Comparison of ENCODE assay signal across 30 cellular contexts in genomic region chr5:156825688-156826087, GRCh38. TPM values are rescaled to one million over a fixed set of nuclear protein-coding genes. Genes with fewer than 3 reads are reported as not detected.
A peak's percentile ranks its signal among the peaks of the same experiment; 100 is the strongest.
DNase-seq lines count a peak whose midpoint lies in the region; ATAC-seq, FAIRE-seq and TF ChIP-seq lines count a peak whose summit lies in the region.
"Had no signal": no experiment of that assay in that cellular context is flagged by ENCODE, and none has a peak within 500 bp of the region (broad histone marks: within the 10 kb centered on the region; RNA-seq: fewer than 3 reads in every experiment).

No MANE protein-coding gene starts in this region.

- ATAC-seq in GM21390 (IDR thresholded peaks at IDR 0.05; ENCODE audit: unreplicated experiment) (peak; percentile 22), HG03039 (IDR thresholded peaks at IDR 0.05; ENCODE audit: unreplicated experiment) (peak; percentile 17), left cardiac atrium (no peak)
- ATAC-seq: lower lobe of right lung; pancreas; stimulated activated naive CD8-positive, alpha-beta T cell treated with anti-CD3 and anti-CD28 coated beads, Interleukin-15, Interleukin-2, amounts not matched to agents 100 U/mL and 50 U/mL, for 24 hours had no signal

- H3K27ac ChIP-seq in OCI-LY3 (ENCODE audit: low read length) (no peak overlapping the region), adrenal gland (no peak overlapping the region)
- H3K27ac ChIP-seq: brain microvascular endothelial cell, epithelial cell of prostate, lower lobe of right lung, pancreas, Peyer's patch, right atrium auricular region, thoracic aorta, uterus had no signal

- H3K4me2 ChIP-seq in OCI-LY3 (ENCODE audit: low read length), result peak overlapping the region; percentile 30; the same call in 1 of the 2 replicates

- H3K4me1 ChIP-seq in OCI-LY3 (ENCODE audit: low read length) (peaks cover 7% of the 10 kb centered on the region), adrenal gland (replicated peaks in 1 of 2) (no peaks in the 10 kb centered on the region)
- H3K4me1 ChIP-seq: lower lobe of right lung, pancreas, Peyer's patch, right atrium auricular region, uterus had no signal

- no peaks in the 10 kb centered on the region for H3K79me2 ChIP-seq in OCI-LY3 (ENCODE audit: low read length)

- H2AFZ ChIP-seq in OCI-LY3 (ENCODE audit: low read depth, low read length), result no peak overlapping the region; the same call in 1 of the 2 replicates

- H3K36me3 ChIP-seq in OCI-LY3 (replicated peaks; ENCODE audit: low read depth, low read length) (no peaks in the 10 kb centered on the region), adrenal gland (replicated peaks in 1 of 2) (no peaks in the 10 kb centered on the region)
- H3K36me3 ChIP-seq: brain microvascular endothelial cell, lower lobe of right lung, pancreas, Peyer's patch, right atrium auricular region, thoracic aorta, uterus had no signal

- DNase-seq in GM18507 (ENCODE audit: extremely low spot score, insufficient read length, low read depth) (no peak), adrenal gland (no peak), left cardiac atrium (no peak), Kasumi-1 (lab: John Stamatoyannopoulos, UW) (no peak)
- DNase-seq in stimulated activated CD4-positive, alpha-beta T cell treated with anti-CD3 and anti-CD28 coated beads, Interleukin-15, amount 100 ng/mL, for 24 hours, result no peak
- DNase-seq: activated CD8-positive, alpha-beta memory T cell treated with anti-CD3 and anti-CD28 coated beads for 24 hours; activated T-cell treated with anti-CD3 and anti-CD28 coated beads, Interleukin-2, amount 50 U/mL, for 1 hour; brain microvascular endothelial cell; Calu3; head of caudate nucleus; KBM-7; lower lobe of right lung; NCI-H1436 treated with DMSO at 0.1 percent for 48 hours; NCI-H510A treated with DMSO at 0.1 percent for 48 hours; NK-92 treated with Interleukin-12 subunit alpha and Interleukin-12 subunit beta, amount 100 ng/mL, for 24 hours; pancreas; Peyer's patch; SIG-M5; stimulated activated CD4-positive, alpha-beta T cell treated with anti-CD3 and anti-CD28 coated beads, Interleukin-4, amount 100 ng/mL, for 4 hours; stimulated activated naive CD8-positive, alpha-beta T cell treated with anti-CD3 and anti-CD28 coated beads, Interleukin-15, Interleukin-2, amounts not matched to agents 100 U/mL and 50 U/mL, for 24 hours; uterus had no signal

- WGBS in adrenal gland, 4 donors, result 65 to 76% (median 75%) methylated on average over 3 of the region's 3 CpGs

- intact Hi-C loops in adrenal gland (cut with DNase I), result loop anchor here (10.0 kb wide), 2 partner anchors 881 to 1681 kb away; no protein-coding TSS in a partner anchor
- intact Hi-C loops in left cardiac atrium (cut with DNase I), result loop anchor here in 1 of 2 donors (10.0 kb wide), 1 partner anchor 891 kb away; no protein-coding TSS in a partner anchor

- no peak for TF ChIP-seq POLR2A in adrenal gland (IDR thresholded peaks at IDR 0.05)

- TF ChIP-seq CTCF in OCI-LY3 (IDR thresholded peaks at IDR 0.05; ENCODE audit: low read depth, low read length), result no peak
- no peak for TF ChIP-seq CTCF in adrenal gland (IDR thresholded peaks at IDR 0.05)

- no peak overlapping the region for H3K4me3 ChIP-seq in OCI-LY3 (ENCODE audit: low read length)
- no peak overlapping the region for H3K4me3 ChIP-seq in adrenal gland
- H3K4me3 ChIP-seq: lower lobe of right lung, pancreas, Peyer's patch, right atrium auricular region, thoracic aorta, uterus had no signal

- H3K9me3 ChIP-seq in OCI-LY3 (ENCODE audit: insufficient read depth, low read length), result no peaks in the 10 kb centered on the region
- H3K9me3 ChIP-seq in adrenal gland (replicated peaks in 1 of 3), result no peaks in the 10 kb centered on the region
- H3K9me3 ChIP-seq: lower lobe of right lung, pancreas, Peyer's patch, right atrium auricular region, thoracic aorta, uterus had no signal

- peak; percentile 29 for FAIRE-seq in GM18507 (lab: Jason Lieb, UNC)
- FAIRE-seq: GM12892, pancreas had no signal

- no peak overlapping the region for H3K9ac ChIP-seq in OCI-LY3 (ENCODE audit: low read length)

- H3K27me3 ChIP-seq in OCI-LY3 (ENCODE audit: low read depth, low read length) (no peaks in the 10 kb centered on the region), adrenal gland (no peaks in the 10 kb centered on the region)
- H3K27me3 ChIP-seq: brain microvascular endothelial cell, pancreas, Peyer's patch, right atrium auricular region, uterus had no signal

- H4K20me1 ChIP-seq in OCI-LY3 (ENCODE audit: insufficient read depth, low read length), result no peaks in the 10 kb centered on the region

RNA-seq across cellular contexts. Expression of gene PPP1R2B, which starts 24.4 kb away (rescaled TPM):
- under 1 TPM in 1 of 8 donors, not detected in 7; 0.14 TPM for total RNA-seq in adrenal gland
- under 1 TPM in 1 of 3 donors, not detected in 2; 0.15 TPM for polyA plus RNA-seq in adrenal gland
- total RNA-seq in left cardiac atrium, result not detected
- total RNA-seq: Calu3, HT-29, kidney epithelial cell, lower lobe of right lung, Peyer's patch, right atrium auricular region, thoracic aorta had no signal

Comparison
In these comparisons a context has a peak if more than half of its experiments do, and no peak if none do; other contexts are left out.
1. ATAC-seq: peak in GM21390 (single experiment) and HG03039 (single experiment); none in left cardiac atrium (0 of 2).